ENCODE assay signal across 1 cellular context in genomic region chr3:13263770-13264467, GRCh38.
TF ChIP-seq lines count a peak whose summit lies in the region.

No MANE protein-coding gene starts in this region.

TF ChIP-seq in HepG2, 621 proteins besides CTCF, POLR2A, EP300 and RAD21 (continued from another document and continues in another):
- peak; percentile 71 for TF ChIP-seq ARID3A (IDR thresholded peaks at IDR 0.05; ENCODE audit: low read depth, low read length)
- TF ChIP-seq YEATS4 (CRISPR knock-in tag; IDR thresholded peaks at IDR 0.05; ENCODE audit: borderline replicate concordance) = peak; percentile 78
- peak; percentile 52 for TF ChIP-seq PHF8 (CRISPR knock-in tag; IDR thresholded peaks at IDR 0.05)
- 0 out of 2 replicates have a peak, but pooled peaks have one; percentile 74 for TF ChIP-seq ZFP90 (CRISPR knock-in tag; IDR thresholded peaks at IDR 0.05; ENCODE audit: borderline replicate concordance)
- peak; percentile 90 for TF ChIP-seq ZFX (CRISPR knock-in tag; IDR thresholded peaks at IDR 0.05; ENCODE audit: low read depth)
- TF ChIP-seq SOX13 (IDR thresholded peaks at IDR 0.05) = no peak
- TF ChIP-seq SOX13 (CRISPR knock-in tag; conservative IDR thresholded peaks at IDR 0.05 in 1 of 2, IDR thresholded peaks at IDR 0.05 in 1 of 2) = peak in 1 of 2 experiments; percentile 68; a peak in 2 of 4 replicates
- no peak for TF ChIP-seq SMAD9 (CRISPR knock-in tag; IDR thresholded peaks at IDR 0.05)
- TF ChIP-seq ARNTL (CRISPR knock-in tag; IDR thresholded peaks at IDR 0.05) = peak; percentile 49; the same call in 1 of the 2 replicates
- TF ChIP-seq HNRNPK (IDR thresholded peaks at IDR 0.05; ENCODE audit: low read depth, low read length, poor library complexity, severe bottlenecking) = no peak
- TF ChIP-seq FUBP1 (CRISPR knock-in tag; IDR thresholded peaks at IDR 0.05; ENCODE audit: borderline replicate concordance) = no peak
- TF ChIP-seq ZNF556 (CRISPR knock-in tag; IDR thresholded peaks at IDR 0.05; ENCODE audit: borderline replicate concordance) = peak; percentile 55; the same call in 1 of the 2 replicates
- TF ChIP-seq MXI1 (IDR thresholded peaks at IDR 0.05; ENCODE audit: borderline replicate concordance, low read depth, low read length) = peak; percentile 41; the same call in 1 of the 3 replicates
- no peak for TF ChIP-seq ATF2 (CRISPR knock-in tag; IDR thresholded peaks at IDR 0.05)
- TF ChIP-seq PRDM15 (CRISPR knock-in tag; IDR thresholded peaks at IDR 0.05) = peak; percentile 96
- no peak for TF ChIP-seq ZKSCAN5 (CRISPR knock-in tag; IDR thresholded peaks at IDR 0.05)
- TF ChIP-seq ERF (CRISPR knock-in tag; IDR thresholded peaks at IDR 0.05) = peak; percentile 72
- no peak for TF ChIP-seq NR2F2 (IDR thresholded peaks at IDR 0.05; ENCODE audit: borderline replicate concordance, low read depth)
- TF ChIP-seq IKZF1 (IDR thresholded peaks at IDR 0.05) = no peak
- TF ChIP-seq HIC2 (CRISPR knock-in tag; IDR thresholded peaks at IDR 0.05; ENCODE audit: low read depth) = peak; percentile 91
- no peak for TF ChIP-seq ZSCAN20 (CRISPR knock-in tag; IDR thresholded peaks at IDR 0.05; ENCODE audit: borderline replicate concordance)
- no peak for TF ChIP-seq KDM5A (IDR thresholded peaks at IDR 0.05; ENCODE audit: borderline replicate concordance, low read length)
- TF ChIP-seq ARID2 (CRISPR knock-in tag; IDR thresholded peaks at IDR 0.05; ENCODE audit: borderline replicate concordance) = no peak
- TF ChIP-seq KMT2B (CRISPR knock-in tag; IDR thresholded peaks at IDR 0.05) = no peak
- TF ChIP-seq PPARG (CRISPR knock-in tag; conservative IDR thresholded peaks at IDR 0.05) = 0 out of 2 replicates have a peak, but pooled peaks have one; percentile 63
- peak; percentile 68 for TF ChIP-seq PAXIP1 (CRISPR knock-in tag; conservative IDR thresholded peaks at IDR 0.05)
- no peak for TF ChIP-seq MYNN (CRISPR knock-in tag; IDR thresholded peaks at IDR 0.05; ENCODE audit: low read depth)
- TF ChIP-seq JUND (CRISPR knock-in tag; IDR thresholded peaks at IDR 0.05) = no peak; the same call in 1 of the 2 replicates
- TF ChIP-seq ZNF780A (CRISPR knock-in tag; IDR thresholded peaks at IDR 0.05) = no peak
- 0 out of 2 replicates have a peak, but pooled peaks have one; percentile 49 for TF ChIP-seq GFI1 (CRISPR knock-in tag; IDR thresholded peaks at IDR 0.05; ENCODE audit: borderline replicate concordance)
- TF ChIP-seq ZNF563 (CRISPR knock-in tag; IDR thresholded peaks at IDR 0.05) = no peak; the same call in 1 of the 2 replicates
- TF ChIP-seq ZMYM3 (CRISPR knock-in tag; IDR thresholded peaks at IDR 0.05) = peak; percentile 63
- TF ChIP-seq ZNF274 (CRISPR knock-in tag; IDR thresholded peaks at IDR 0.05) = no peak; the same call in 1 of the 2 replicates
- no peak for TF ChIP-seq SMAD3 (CRISPR knock-in tag; IDR thresholded peaks at IDR 0.05)
- TF ChIP-seq TEF (CRISPR knock-in tag; IDR thresholded peaks at IDR 0.05) = no peak
- peak; percentile 24; the same call in 1 of the 2 replicates for TF ChIP-seq ZNF280B (CRISPR knock-in tag; IDR thresholded peaks at IDR 0.05; ENCODE audit: borderline replicate concordance)
- TF ChIP-seq MZF1 (CRISPR knock-in tag; IDR thresholded peaks at IDR 0.05; ENCODE audit: borderline replicate concordance) = no peak
- TF ChIP-seq ZNF678 (CRISPR knock-in tag; IDR thresholded peaks at IDR 0.05) = no peak
- no peak for TF ChIP-seq ZNF670 (CRISPR knock-in tag; IDR thresholded peaks at IDR 0.05; ENCODE audit: borderline replicate concordance)
- peak; percentile 67; the same call in 1 of the 2 replicates for TF ChIP-seq ISL2 (CRISPR knock-in tag; IDR thresholded peaks at IDR 0.05)
- TF ChIP-seq ZNF841 (CRISPR knock-in tag; IDR thresholded peaks at IDR 0.05; ENCODE audit: borderline replicate concordance) = no peak
- no peak for TF ChIP-seq ZBTB8A (CRISPR knock-in tag; IDR thresholded peaks at IDR 0.05; ENCODE audit: borderline replicate concordance, low read depth)
- no peak for TF ChIP-seq E2F2 (CRISPR knock-in tag; IDR thresholded peaks at IDR 0.05; ENCODE audit: borderline replicate concordance)
- no peak for TF ChIP-seq ZNF816 (CRISPR knock-in tag; IDR thresholded peaks at IDR 0.05; ENCODE audit: borderline replicate concordance)
